Comparison of ENCODE assay signal across 8 cellular contexts in the genomic region with DNA sequence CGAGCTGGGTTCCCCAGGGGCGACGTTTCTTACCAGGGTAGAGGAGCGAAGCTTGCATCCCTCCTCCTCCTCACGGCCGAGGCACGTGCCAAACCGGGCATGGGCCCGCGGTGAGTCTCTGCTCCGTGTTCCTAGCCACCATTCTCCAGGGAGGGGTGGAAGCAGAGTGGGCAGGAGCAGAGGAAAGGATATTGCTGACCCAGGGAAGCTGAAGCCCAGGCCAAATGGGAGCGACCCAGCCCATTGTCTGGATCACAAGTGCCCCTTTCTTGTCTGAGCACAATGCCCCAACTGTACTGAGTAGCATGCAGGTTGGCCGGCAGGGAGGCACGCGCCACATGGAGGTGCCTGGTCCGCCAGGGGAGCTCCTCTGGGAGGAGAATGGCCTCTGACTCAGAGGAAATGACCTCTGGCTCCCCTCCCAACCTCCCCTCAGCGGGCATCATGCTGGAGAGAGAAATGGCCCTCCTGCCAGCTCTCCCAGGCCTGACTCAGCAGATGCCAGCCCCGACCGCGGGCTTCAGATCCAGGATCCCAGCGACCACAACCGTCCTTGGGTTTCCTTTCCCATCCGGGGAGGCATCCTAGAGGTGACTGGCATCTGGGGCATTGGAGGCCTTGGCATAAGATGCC. TPM values are rescaled to one million over a fixed set of nuclear protein-coding genes. Genes with fewer than 3 reads are reported as not detected.
DNase-seq lines count a peak whose midpoint lies in the region; ATAC-seq and TF ChIP-seq lines count a peak whose summit lies in the region.

No MANE protein-coding gene starts in this region.

- H3K27me3 Mint-ChIP-seq in IgD-negative memory B cell (peaks cover 3% of the 10 kb centered on the region), osteocyte (ENCODE audit: unreplicated experiment) (no peaks in the 10 kb centered on the region)

- H3K4me1 Mint-ChIP-seq in IgD-negative memory B cell (peaks cover 26 to 36% (median 28%) of the 10 kb centered on the region in 3 donors), osteocyte (ENCODE audit: unreplicated experiment) (peaks cover 20% of the 10 kb centered on the region)

- no peak for TF ChIP-seq CTCF in osteocyte (IDR thresholded peaks at IDR 0.05)

- H3K9me3 Mint-ChIP-seq in IgD-negative memory B cell, result no peaks in the 10 kb centered on the region
- H3K9me3 Mint-ChIP-seq in osteocyte (ENCODE audit: unreplicated experiment), result no peaks in the 10 kb centered on the region

- H3K4me3 Mint-ChIP-seq in IgD-negative memory B cell, result peak overlapping the region; percentile 50 to 89 (median 79)
- H3K4me3 Mint-ChIP-seq in osteocyte (ENCODE audit: unreplicated experiment), result peak overlapping the region; percentile 64

- DNase-seq in Daoy (ENCODE audit: low read depth), result peak; percentile 96
- DNase-seq in activated CD8-positive, alpha-beta memory T cell treated with anti-CD3 and anti-CD28 coated beads, Interleukin-2, amount 50 U/mL, for 48 hours, result peak; percentile 79
- DNase-seq in globus pallidus (ENCODE audit: low spot score), result peak; percentile 95
- no peak for DNase-seq in osteocyte (ENCODE audit: extremely low spot score, unreplicated experiment)

- H3K27ac Mint-ChIP-seq in IgD-negative memory B cell, result peak overlapping the region; percentile 89 to 95 (median 94)
- peak overlapping the region; percentile 76 for H3K27ac Mint-ChIP-seq in osteocyte (ENCODE audit: unreplicated experiment)

- ATAC-seq in HG02623 (IDR thresholded peaks at IDR 0.05; ENCODE audit: unreplicated experiment), result no peak
- ATAC-seq in HG03039 (IDR thresholded peaks at IDR 0.05; ENCODE audit: unreplicated experiment), result no peak
- ATAC-seq in HG02571 (IDR thresholded peaks at IDR 0.05; ENCODE audit: unreplicated experiment), result no peak

- H3K36me3 Mint-ChIP-seq in IgD-negative memory B cell (peaks cover under 1% of the 10 kb centered on the region), osteocyte (ENCODE audit: unreplicated experiment) (no peaks in the 10 kb centered on the region)

RNA-seq across cellular contexts. Expression of a gene that starts 1.1 kb away (rescaled TPM):
- 15.7 and 21.4 TPM in 2 replicates for total RNA-seq in Daoy (2014; rRNA removed; shearing (Covaris generic))
- polyA plus RNA-seq in IgD-negative memory B cell, result 23.1 TPM
- 2.8 and 4.4 TPM in 2 replicates for total RNA-seq in osteocyte

RNA-seq across cellular contexts. Expression of a gene that starts 21.3 kb away (rescaled TPM):
- 67.3 and 71.8 TPM in 2 replicates for total RNA-seq in Daoy (2014; rRNA removed; shearing (Covaris generic))
- polyA plus RNA-seq in IgD-negative memory B cell, result 107 TPM
- 35.6 and 38.2 TPM in 2 replicates for total RNA-seq in osteocyte

RNA-seq across cellular contexts. Expression of a gene that starts 25.7 kb away (rescaled TPM):
- total RNA-seq in Daoy (2014; rRNA removed; shearing (Covaris generic)), result 166 and 187 TPM in 2 replicates
- polyA plus RNA-seq in IgD-negative memory B cell, result 0.54 TPM
- 248 and 249 TPM in 2 replicates for total RNA-seq in osteocyte

RNA-seq across cellular contexts. Expression of a gene that starts 38.4 kb away (rescaled TPM):
- total RNA-seq in Daoy (2014; rRNA removed; shearing (Covaris generic)), result 8.6 and 9.6 TPM in 2 replicates
- 0.78 TPM for polyA plus RNA-seq in IgD-negative memory B cell
- total RNA-seq in osteocyte, result 1.0 and 1.5 TPM in 2 replicates

RNA-seq across cellular contexts. Expression of a gene that starts 47.3 kb away (rescaled TPM):
- total RNA-seq in Daoy (2014; rRNA removed; shearing (Covaris generic)), result not detected in 2 replicates
- polyA plus RNA-seq in IgD-negative memory B cell, result not detected
- total RNA-seq in osteocyte, result not detected in 2 replicates
